ENCODE assay signal across 30 cellular contexts in genomic region chr6:83978997-83979396, GRCh38. TPM values are rescaled to one million over a fixed set of nuclear protein-coding genes. Genes with fewer than 3 reads are reported as not detected.
"Had no signal": no experiment of that assay in that cellular context is flagged by ENCODE, and none has a peak within 500 bp of the region (broad histone marks: within the 10 kb centered on the region; RNA-seq: fewer than 3 reads in every experiment).

No MANE protein-coding gene starts in this region.

- H3K27me3 ChIP-seq: adrenal gland, brain microvascular endothelial cell, dorsolateral prefrontal cortex, foreskin keratinocyte, gastrocnemius medialis had no signal

- H3K4me1 ChIP-seq: adrenal gland, foreskin keratinocyte, gastrocnemius medialis had no signal

- ATAC-seq: activated CD4-positive, alpha-beta T cell treated with anti-CD3 and anti-CD28 coated beads for 36 hours; activated CD8-positive, alpha-beta memory T cell treated with anti-CD3 and anti-CD28 coated beads, Interleukin-2, amount 10 ng/mL, durations not matched to agents 7 days and 5 days; activated CD8-positive, alpha-beta T cell treated with anti-CD3 and anti-CD28 coated beads, Interleukin-2, amount 10 ng/mL, durations not matched to agents 7 days and 5 days; activated naive CD8-positive, alpha-beta T cell treated with anti-CD3 and anti-CD28 coated beads, Interleukin-2, amount 50 U/mL, for 24 hours; esophagus mucosa; foreskin keratinocyte; gastrocnemius medialis; T-helper 17 cell had no signal

- H3K9me3 ChIP-seq: adrenal gland, gastrocnemius medialis had no signal

- H3K4me3 ChIP-seq: adrenal gland, coronary artery, dorsolateral prefrontal cortex, gastrocnemius medialis had no signal

- H3K27ac ChIP-seq: adrenal gland, brain microvascular endothelial cell, foreskin keratinocyte, gastrocnemius medialis had no signal

- H3K36me3 ChIP-seq: adrenal gland, brain microvascular endothelial cell, gastrocnemius medialis had no signal

- DNase-seq: activated CD4-positive, alpha-beta memory T cell treated with anti-CD3 and anti-CD28 coated beads for 36 hours; activated CD4-positive, alpha-beta T cell treated with anti-CD3 and anti-CD28 coated beads for 36 hours; activated CD4-positive, alpha-beta T cell treated with anti-CD3 and anti-CD28 coated beads, Interleukin-2, amount 10 ng/mL, durations not matched to agents 24 days and 14 days; activated CD4-positive, CD25-positive, alpha-beta regulatory T cell; activated CD4-positive, CD25-positive, alpha-beta regulatory T cell treated with anti-CD3 and anti-CD28 coated beads, Interleukin-2, amount 50 U/mL, for 72 hours; activated CD8-positive, alpha-beta memory T cell treated with anti-CD3 and anti-CD28 coated beads, Interleukin-2, amount 10 ng/mL, durations not matched to agents 7 days and 5 days; activated CD8-positive, alpha-beta memory T cell treated with anti-CD3 and anti-CD28 coated beads, Interleukin-2, amount 50 U/mL, for 4 hours; activated CD8-positive, alpha-beta T cell treated with anti-CD3 and anti-CD28 coated beads, Interleukin-2, amount 10 ng/mL, durations not matched to agents 7 days and 5 days; activated effector memory CD4-positive, alpha-beta T cell treated with anti-CD3 and anti-CD28 coated beads, Interleukin-2, amount 50 U/mL, for 16 hours; activated naive CD4-positive, alpha-beta T cell treated with anti-CD3 and anti-CD28 coated beads for 36 hours; activated naive CD8-positive, alpha-beta T cell treated with anti-CD3 and anti-CD28 coated beads for 36 hours; activated naive CD8-positive, alpha-beta T cell treated with anti-CD3 and anti-CD28 coated beads, Interleukin-2, amount 50 U/mL, for 24 hours; activated T-cell treated with anti-CD3 and anti-CD28 coated beads, Interleukin-2, amount 50 U/mL, for 1 hour; activated T-cell treated with anti-CD3 and anti-CD28 coated beads, Interleukin-2, amount 50 U/mL, for 48 hours; adrenal gland; amygdala; brain microvascular endothelial cell; dorsolateral prefrontal cortex; effector memory CD4-positive, alpha-beta T cell; endodermal cell; foreskin keratinocyte; gastrocnemius medialis; glutamatergic neuron; T-helper 1 cell; T-helper 17 cell; T1000 had no signal

RNA-seq across cellular contexts. Expression of gene MRAP2, which starts 54.6 kb away (rescaled TPM):
- total RNA-seq: activated CD4-positive, alpha-beta memory T cell treated with anti-CD3 and anti-CD28 coated beads for 36 hours; activated CD4-positive, alpha-beta T cell treated with anti-CD3 and anti-CD28 coated beads for 36 hours; activated CD4-positive, alpha-beta T cell treated with anti-CD3 and anti-CD28 coated beads, Interleukin-2, amount 10 ng/mL, durations not matched to agents 24 days and 14 days; activated CD8-positive, alpha-beta memory T cell treated with anti-CD3 and anti-CD28 coated beads for 36 hours; activated CD8-positive, alpha-beta memory T cell treated with anti-CD3 and anti-CD28 coated beads, Interleukin-2, amount 10 ng/mL, durations not matched to agents 7 days and 5 days; activated CD8-positive, alpha-beta T cell treated with anti-CD3 and anti-CD28 coated beads, Interleukin-2, amount 10 ng/mL, durations not matched to agents 7 days and 5 days; activated naive CD4-positive, alpha-beta T cell treated with anti-CD3 and anti-CD28 coated beads for 36 hours; activated naive CD8-positive, alpha-beta T cell treated with anti-CD3 and anti-CD28 coated beads for 36 hours; activated T-helper 1 cell treated with anti-CD3 and anti-CD28 coated beads, Interleukin-12 subunit alpha, Interleukin-12 subunit beta, Interleukin-2, Interleukin-4 antibody, amounts not matched to agents 30 ng/mL and 10 ng/mL and 1 ng/mL, durations not matched to agents 14 hours and 24 hours and 36 hours; T-helper 17 cell had no signal
